Comparison of ENCODE assay signal across 2 cellular contexts in the genomic region with DNA sequence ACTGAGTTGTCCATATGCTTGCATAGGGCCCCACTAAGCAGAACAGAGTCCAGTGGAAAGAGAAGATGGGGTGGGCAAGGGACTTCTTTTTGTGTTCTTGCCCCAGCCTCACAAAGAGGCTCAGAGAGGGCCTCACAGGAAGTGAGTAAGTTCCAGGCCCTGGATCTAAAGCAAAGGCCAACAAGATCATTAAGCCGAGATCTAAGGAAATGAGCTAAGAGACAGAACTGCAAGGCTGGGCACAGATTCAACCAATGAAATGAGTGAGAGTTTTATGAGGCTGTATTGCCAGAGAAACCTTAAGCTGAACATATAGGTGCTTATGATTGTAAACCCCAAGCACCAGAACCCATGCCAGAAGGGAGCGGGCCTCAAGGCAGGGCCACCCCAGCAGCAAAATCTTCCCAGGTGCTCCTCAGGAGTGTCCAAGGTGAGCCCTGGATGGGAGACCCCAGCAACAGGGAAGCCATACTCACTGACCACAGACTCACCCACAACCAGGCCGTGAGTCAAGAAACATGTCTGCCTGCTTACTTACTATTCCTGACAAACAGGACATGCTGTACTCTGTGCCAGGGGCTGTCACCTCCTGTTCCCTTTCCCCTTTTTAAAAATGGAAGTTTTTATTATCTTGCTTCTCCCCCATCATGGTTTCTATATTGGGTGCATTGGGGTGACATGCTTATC.
TF ChIP-seq lines count a peak whose summit lies in the region.

No MANE protein-coding gene starts in this region.

TF ChIP-seq in endothelial cell of umbilical vein, 7 proteins besides CTCF, POLR2A, EP300 and RAD21:
- TF ChIP-seq FOS (IDR thresholded peaks at IDR 0.05; ENCODE audit: borderline replicate concordance, insufficient read depth, low read length) (peak; percentile 78), POLR2AphosphoS5 (IDR thresholded peaks at IDR 0.05; ENCODE audit: insufficient read depth, low read depth, low read length) (peak; percentile 85), EZH2 (IDR thresholded peaks at IDR 0.05; ENCODE audit: borderline replicate concordance, low read depth, low read length, severe bottlenecking) (no peak), JUN (IDR thresholded peaks at IDR 0.05; ENCODE audit: borderline replicate concordance, insufficient read depth, insufficient read length, low read depth) (peak; percentile 84), MYC (IDR thresholded peaks at IDR 0.05; ENCODE audit: low read depth, low read length) (no peak), GATA2 (IDR thresholded peaks at IDR 0.05; ENCODE audit: insufficient read depth, insufficient read length, low read depth, low read length) (peak; percentile 58)
- TF ChIP-seq, protein P1, sequence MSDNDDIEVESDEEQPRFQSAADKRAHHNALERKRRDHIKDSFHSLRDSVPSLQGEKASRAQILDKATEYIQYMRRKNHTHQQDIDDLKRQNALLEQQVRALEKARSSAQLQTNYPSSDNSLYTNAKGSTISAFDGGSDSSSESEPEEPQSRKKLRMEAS (IDR thresholded peaks at IDR 0.05; ENCODE audit: insufficient read depth, insufficient read length) = no peak

TF ChIP-seq in GM12891, 5 proteins besides CTCF, POLR2A, EP300 and RAD21:
- TF ChIP-seq PAX5 (IDR thresholded peaks at IDR 0.05; ENCODE audit: insufficient read depth, low read length, severe bottlenecking) (no peak), POLR2AphosphoS5 (IDR thresholded peaks at IDR 0.05; ENCODE audit: low read depth, low read length) (no peak), TAF1 (IDR thresholded peaks at IDR 0.05; ENCODE audit: low read depth, low read length) (no peak), POU2F2 (IDR thresholded peaks at IDR 0.05; ENCODE audit: low read depth, low read length) (no peak), SPI1 (IDR thresholded peaks at IDR 0.05; ENCODE audit: low read depth, low read length) (no peak)
TF ChIP-seq in GM12891: peak in this region for 0.
